18 cellular contexts compared by ENCODE assay signal in genomic region chr2:200668473-200668872, GRCh38.
DNase-seq lines count a peak whose midpoint lies in the region; ATAC-seq and TF ChIP-seq lines count a peak whose summit lies in the region.
"Had no signal": no experiment of that assay in that cellular context is flagged by ENCODE, and none has a peak within 500 bp of the region (broad histone marks: within the 10 kb centered on the region; RNA-seq: fewer than 3 reads in every experiment).

No MANE protein-coding gene starts in this region.

- no peak overlapping the region for H3K4me3 Mint-ChIP-seq in memory B cell
- no peak overlapping the region for H3K4me3 Mint-ChIP-seq in endothelial cell (ENCODE audit: unreplicated experiment)
- H3K4me3 Mint-ChIP-seq: CD4-positive, CD25-positive, alpha-beta regulatory T cell; CD8-positive, alpha-beta T cell had no signal

- no peak overlapping the region for H3K9ac ChIP-seq in BLaER1 treated with 17β-estradiol and CSF1 and Interleukin-3, amounts not matched to agents 10 nM and 100 nM
- H3K9ac ChIP-seq: GM23248 had no signal

- H3K4me2 ChIP-seq in BLaER1 treated with 17β-estradiol and CSF1 and Interleukin-3, amounts not matched to agents 10 nM and 100 nM, result peak overlapping the region in 7 of 11 experiments; percentile 10 to 31 (median 18); a peak in 8 of 22 replicates
- H3K4me2 ChIP-seq: A549 had no signal

- H3K9me3 Mint-ChIP-seq in memory B cell, result no peaks in the 10 kb centered on the region
- H3K9me3 Mint-ChIP-seq in endothelial cell (ENCODE audit: unreplicated experiment), result no peaks in the 10 kb centered on the region
- H3K9me3 Mint-ChIP-seq: CD8-positive, alpha-beta T cell had no signal

- H3K36me3 Mint-ChIP-seq in memory B cell (no peaks in the 10 kb centered on the region), endothelial cell (ENCODE audit: low read depth, unreplicated experiment) (no peaks in the 10 kb centered on the region)
- H3K36me3 Mint-ChIP-seq: CD4-positive, CD25-positive, alpha-beta regulatory T cell; CD8-positive, alpha-beta T cell had no signal

- peaks cover 12% of the 10 kb centered on the region for H3K27me3 Mint-ChIP-seq in memory B cell
- peaks cover 3% of the 10 kb centered on the region for H3K27me3 Mint-ChIP-seq in endothelial cell (ENCODE audit: unreplicated experiment)

- H3K9me3 ChIP-seq in BLaER1 treated with 17β-estradiol and CSF1 and Interleukin-3, amounts not matched to agents 10 nM and 100 nM (replicated peaks in 1 of 11), result no peaks in the 10 kb centered on the region
- no peaks in the 10 kb centered on the region for H3K9me3 ChIP-seq in Peyer's patch
- H3K9me3 ChIP-seq: A549, BE2C, Caco-2 had no signal

- no peaks in the 10 kb centered on the region for H3K27me3 ChIP-seq in BLaER1 treated with 17β-estradiol and CSF1 and Interleukin-3, amounts not matched to agents 10 nM and 100 nM
- H3K27me3 ChIP-seq in Peyer's patch, result no peaks in the 10 kb centered on the region
- H3K27me3 ChIP-seq: BE2C had no signal

- H3K27ac Mint-ChIP-seq in memory B cell, result no peak overlapping the region
- H3K27ac Mint-ChIP-seq in endothelial cell (ENCODE audit: unreplicated experiment), result no peak overlapping the region
- H3K27ac Mint-ChIP-seq: CD4-positive, CD25-positive, alpha-beta regulatory T cell; CD8-positive, alpha-beta T cell had no signal

- ATAC-seq in memory B cell (ENCODE audit: low read depth) (peak; percentile 39), HG03571 (IDR thresholded peaks at IDR 0.05; ENCODE audit: unreplicated experiment) (no peak)
- ATAC-seq: A549; CD8-positive, alpha-beta T cell had no signal

- peak; percentile 42 for DNase-seq in NB4 (ENCODE audit: low read depth)
- DNase-seq in memory B cell (ENCODE audit: low spot score in 2 of 2), result no peak
- no peak for DNase-seq in endothelial cell (ENCODE audit: low spot score)
- no peak for DNase-seq in Peyer's patch
- DNase-seq: 8988T; ACHN; BE2C; Caco-2; CD4-positive, CD25-positive, alpha-beta regulatory T cell; CD8-positive, alpha-beta T cell; DMS153; DND-41; GM23248; H7; HCEC 1CT had no signal

- no peak overlapping the region for H3K27ac ChIP-seq in BLaER1 treated with 17β-estradiol and CSF1 and Interleukin-3, amounts not matched to agents 10 nM and 100 nM
- H3K27ac ChIP-seq in Peyer's patch, result no peak overlapping the region
- H3K27ac ChIP-seq: A549, GM23248 had no signal

- TF ChIP-seq POLR2A in NB4 (IDR thresholded peaks at IDR 0.05; ENCODE audit: extremely low read depth, insufficient read length) (no peak), Peyer's patch (IDR thresholded peaks at IDR 0.05) (no peak)

- no peaks in the 10 kb centered on the region for H3K36me3 ChIP-seq in BLaER1 treated with 17β-estradiol and CSF1 and Interleukin-3, amounts not matched to agents 10 nM and 100 nM
- no peaks in the 10 kb centered on the region for H3K36me3 ChIP-seq in Peyer's patch
- H3K36me3 ChIP-seq: BE2C had no signal

- TF ChIP-seq CTCF in NB4 (IDR thresholded peaks at IDR 0.05; ENCODE audit: low read depth, low read length), result no peak
- TF ChIP-seq CTCF in endothelial cell (IDR thresholded peaks at IDR 0.05; ENCODE audit: unreplicated experiment), result no peak
- TF ChIP-seq CTCF in Peyer's patch (IDR thresholded peaks at IDR 0.05), result no peak

- H3K4me1 Mint-ChIP-seq in memory B cell (no peaks in the 10 kb centered on the region), endothelial cell (ENCODE audit: unreplicated experiment) (peaks cover 9% of the 10 kb centered on the region)

- H4K20me1 ChIP-seq in BLaER1 treated with 17β-estradiol and CSF1 and Interleukin-3, amounts not matched to agents 10 nM and 100 nM, result no peaks in the 10 kb centered on the region

- H3K4me3 ChIP-seq in BLaER1 treated with 17β-estradiol and CSF1 and Interleukin-3, amounts not matched to agents 10 nM and 100 nM, result no peak overlapping the region
- H3K4me3 ChIP-seq in NB4 (ENCODE audit: low read depth, low read length), result no peak overlapping the region
- H3K4me3 ChIP-seq in Peyer's patch, result no peak overlapping the region
- H3K4me3 ChIP-seq: A549, GM23248 had no signal

- peaks cover 6 to 32% (median 22%) of the 10 kb centered on the region in 10 experiments for H3K4me1 ChIP-seq in BLaER1 treated with 17β-estradiol and CSF1 and Interleukin-3, amounts not matched to agents 10 nM and 100 nM
- H3K4me1 ChIP-seq in Peyer's patch, result no peaks in the 10 kb centered on the region
- H3K4me1 ChIP-seq: BE2C had no signal
